ENCODE assay signal across 1 cellular context in genomic region chr22:17228725-17229126, GRCh38.
TF ChIP-seq lines count a peak whose summit lies in the region.

No MANE protein-coding gene starts in this region.

TF ChIP-seq in liver, 16 proteins besides CTCF, POLR2A, EP300 and RAD21 (continued from another document):
- TF ChIP-seq, protein P1, sequence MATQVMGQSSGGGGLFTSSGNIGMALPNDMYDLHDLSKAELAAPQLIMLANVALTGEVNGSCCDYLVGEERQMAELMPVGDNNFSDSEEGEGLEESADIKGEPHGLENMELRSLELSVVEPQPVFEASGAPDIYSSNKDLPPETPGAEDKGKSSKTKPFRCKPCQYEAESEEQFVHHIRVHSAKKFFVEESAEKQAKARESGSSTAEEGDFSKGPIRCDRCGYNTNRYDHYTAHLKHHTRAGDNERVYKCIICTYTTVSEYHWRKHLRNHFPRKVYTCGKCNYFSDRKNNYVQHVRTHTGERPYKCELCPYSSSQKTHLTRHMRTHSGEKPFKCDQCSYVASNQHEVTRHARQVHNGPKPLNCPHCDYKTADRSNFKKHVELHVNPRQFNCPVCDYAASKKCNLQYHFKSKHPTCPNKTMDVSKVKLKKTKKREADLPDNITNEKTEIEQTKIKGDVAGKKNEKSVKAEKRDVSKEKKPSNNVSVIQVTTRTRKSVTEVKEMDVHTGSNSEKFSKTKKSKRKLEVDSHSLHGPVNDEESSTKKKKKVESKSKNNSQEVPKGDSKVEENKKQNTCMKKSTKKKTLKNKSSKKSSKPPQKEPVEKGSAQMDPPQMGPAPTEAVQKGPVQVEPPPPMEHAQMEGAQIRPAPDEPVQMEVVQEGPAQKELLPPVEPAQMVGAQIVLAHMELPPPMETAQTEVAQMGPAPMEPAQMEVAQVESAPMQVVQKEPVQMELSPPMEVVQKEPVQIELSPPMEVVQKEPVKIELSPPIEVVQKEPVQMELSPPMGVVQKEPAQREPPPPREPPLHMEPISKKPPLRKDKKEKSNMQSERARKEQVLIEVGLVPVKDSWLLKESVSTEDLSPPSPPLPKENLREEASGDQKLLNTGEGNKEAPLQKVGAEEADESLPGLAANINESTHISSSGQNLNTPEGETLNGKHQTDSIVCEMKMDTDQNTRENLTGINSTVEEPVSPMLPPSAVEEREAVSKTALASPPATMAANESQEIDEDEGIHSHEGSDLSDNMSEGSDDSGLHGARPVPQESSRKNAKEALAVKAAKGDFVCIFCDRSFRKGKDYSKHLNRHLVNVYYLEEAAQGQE (IDR thresholded peaks at IDR 0.05): peak; percentile 46
- TF ChIP-seq, protein P2, sequence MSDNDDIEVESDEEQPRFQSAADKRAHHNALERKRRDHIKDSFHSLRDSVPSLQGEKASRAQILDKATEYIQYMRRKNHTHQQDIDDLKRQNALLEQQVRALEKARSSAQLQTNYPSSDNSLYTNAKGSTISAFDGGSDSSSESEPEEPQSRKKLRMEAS (IDR thresholded peaks at IDR 0.05): peak; percentile 89
- TF ChIP-seq GABPA (IDR thresholded peaks at IDR 0.05 in 1 of 2, conservative IDR thresholded peaks at IDR 0.05 in 1 of 2) (peak in 1 of 2 donors; percentile 30), JUND (IDR thresholded peaks at IDR 0.05) (peak; percentile 70 to 79), FOXA1 (IDR thresholded peaks at IDR 0.05) (peak; percentile 32), NR2F2 (IDR thresholded peaks at IDR 0.05) (no peak), TAF1 (conservative IDR thresholded peaks at IDR 0.05) (no peak), YY1 (IDR thresholded peaks at IDR 0.05) (peak; percentile 75)
